In genomic region chr7:132210821-132211220, GRCh38 we compare ENCODE assay signal across 18 cellular contexts.
A peak's percentile ranks its signal among the peaks of the same experiment; 100 is the strongest.
DNase-seq lines count a peak whose midpoint lies in the region; ATAC-seq and TF ChIP-seq lines count a peak whose summit lies in the region.
"Had no signal": no experiment of that assay in that cellular context is flagged by ENCODE, and none has a peak within 500 bp of the region (broad histone marks: within the 10 kb centered on the region; RNA-seq: fewer than 3 reads in every experiment).

No MANE protein-coding gene starts in this region.

- no peak overlapping the region for H2BK5ac ChIP-seq in mesendoderm (ENCODE audit: low read length)

- H3K23ac ChIP-seq in mesendoderm (ENCODE audit: low read length): no peak overlapping the region

- H3K27me3 ChIP-seq in mesendoderm (ENCODE audit: insufficient read depth, low read length, poor library complexity) (no peaks in the 10 kb centered on the region), sigmoid colon (no peaks in the 10 kb centered on the region)
- H3K27me3 ChIP-seq: BLaER1 treated with 17β-estradiol and CSF1 and Interleukin-3, amounts not matched to agents 10 nM and 100 nM had no signal

- H3K9ac ChIP-seq in mesendoderm (ENCODE audit: low read length): no peak overlapping the region
- H3K9ac ChIP-seq: BLaER1 treated with 17β-estradiol and CSF1 and Interleukin-3, amounts not matched to agents 10 nM and 100 nM had no signal

- no peaks in the 10 kb centered on the region for H3K79me2 ChIP-seq in mesendoderm (ENCODE audit: control insufficient read depth, insufficient read depth, low read length)

- TF ChIP-seq CTCF in sigmoid colon (IDR thresholded peaks at IDR 0.05): no peak
- no peak for TF ChIP-seq CTCF in activated CD8-positive, alpha-beta T cell treated with anti-CD3 and anti-CD28 coated beads for 36 hours (IDR thresholded peaks at IDR 0.05)

- H3K27ac ChIP-seq in mesendoderm (ENCODE audit: low read depth, low read length) (no peak overlapping the region), sigmoid colon (no peak overlapping the region)
- H3K27ac ChIP-seq: 22Rv1; A549; BLaER1 treated with 17β-estradiol and CSF1 and Interleukin-3, amounts not matched to agents 10 nM and 100 nM; C4-2B had no signal

- H3K4me2 ChIP-seq in mesendoderm (ENCODE audit: low read length): no peak overlapping the region
- H3K4me2 ChIP-seq: A549; BLaER1 treated with 17β-estradiol and CSF1 and Interleukin-3, amounts not matched to agents 10 nM and 100 nM had no signal

- H3K9me3 ChIP-seq in sigmoid colon: no peaks in the 10 kb centered on the region
- H3K9me3 ChIP-seq: A549; BLaER1 treated with 17β-estradiol and CSF1 and Interleukin-3, amounts not matched to agents 10 nM and 100 nM; Caco-2 had no signal

- WGBS in mesendoderm (ENCODE audit: extremely low coverage, insufficient coverage, low lambda C conversion rate): no CpG with 5 or more reads among the region's 14 CpGs
- 95 to 96% methylated on average over 14 of the region's 14 CpGs for WGBS in sigmoid colon, 2 donors

- no peak overlapping the region for H2BK120ac ChIP-seq in mesendoderm (ENCODE audit: low read depth, low read length)

- no peak overlapping the region for H3K4me3 Mint-ChIP-seq in activated CD8-positive, alpha-beta T cell treated with anti-CD3 and anti-CD28 coated beads for 36 hours
- H3K4me3 Mint-ChIP-seq: B cell; CD4-positive, alpha-beta T cell; CD8-positive, alpha-beta T cell had no signal

- H3K4me1 Mint-ChIP-seq in activated CD8-positive, alpha-beta T cell treated with anti-CD3 and anti-CD28 coated beads for 36 hours (ENCODE audit: low read depth): no peaks in the 10 kb centered on the region
- H3K4me1 Mint-ChIP-seq: B cell had no signal

- no peak overlapping the region for H3K4ac ChIP-seq in mesendoderm (ENCODE audit: low read depth, low read length)

- no peak overlapping the region for H4K8ac ChIP-seq in mesendoderm (ENCODE audit: low read depth, low read length)

- H3K36me3 Mint-ChIP-seq in activated CD8-positive, alpha-beta T cell treated with anti-CD3 and anti-CD28 coated beads for 36 hours (ENCODE audit: low read depth): no peaks in the 10 kb centered on the region
- H3K36me3 Mint-ChIP-seq: CD8-positive, alpha-beta T cell had no signal

- CTCF ChIA-PET in activated CD8-positive, alpha-beta T cell treated with anti-CD3 and anti-CD28 coated beads for 36 hours (lab: Charles Lee): no interaction called here

- H3K4me1 ChIP-seq in mesendoderm (ENCODE audit: control insufficient read depth, low read depth, low read length) (peaks cover 2% of the 10 kb centered on the region), sigmoid colon (peaks cover 0 to 9% (median 0%) of the 10 kb centered on the region in 4 donors)
- H3K4me1 ChIP-seq: A549; BLaER1 treated with 17β-estradiol and CSF1 and Interleukin-3, amounts not matched to agents 10 nM and 100 nM; Caco-2 had no signal

- H2AK5ac ChIP-seq in mesendoderm (ENCODE audit: low read length): no peak overlapping the region

- H3K4me3 ChIP-seq in mesendoderm (ENCODE audit: low read length): no peak overlapping the region
- no peak overlapping the region for H3K4me3 ChIP-seq in sigmoid colon
- H3K4me3 ChIP-seq: A549; BLaER1 treated with 17β-estradiol and CSF1 and Interleukin-3, amounts not matched to agents 10 nM and 100 nM had no signal

- no peak for TF ChIP-seq EP300 in sigmoid colon (IDR thresholded peaks at IDR 0.05)

- TF ChIP-seq POLR2A in sigmoid colon (IDR thresholded peaks at IDR 0.05): no peak

- no peaks in the 10 kb centered on the region for H3K27me3 Mint-ChIP-seq in activated CD8-positive, alpha-beta T cell treated with anti-CD3 and anti-CD28 coated beads for 36 hours
- H3K27me3 Mint-ChIP-seq: B cell had no signal

- no peak overlapping the region for H3K27ac Mint-ChIP-seq in activated CD8-positive, alpha-beta T cell treated with anti-CD3 and anti-CD28 coated beads for 36 hours
- H3K27ac Mint-ChIP-seq: B cell; CD4-positive, alpha-beta T cell; CD8-positive, alpha-beta T cell had no signal

- ATAC-seq in Right ventricle myocardium superior (ENCODE audit: poor library complexity): no peak
- no peak for ATAC-seq in activated CD8-positive, alpha-beta T cell treated with anti-CD3 and anti-CD28 coated beads for 36 hours
- ATAC-seq: A549; CD8-positive, alpha-beta T cell had no signal

- no peak overlapping the region for H2BK15ac ChIP-seq in mesendoderm (replicated peaks; ENCODE audit: low read depth)

- H4K5ac ChIP-seq in mesendoderm (ENCODE audit: low read length): no peak overlapping the region

- no peaks in the 10 kb centered on the region for H3K36me3 ChIP-seq in mesendoderm (ENCODE audit: control insufficient read depth, insufficient read depth, low read length)
- H3K36me3 ChIP-seq in sigmoid colon: no peaks in the 10 kb centered on the region
- H3K36me3 ChIP-seq: BLaER1 treated with 17β-estradiol and CSF1 and Interleukin-3, amounts not matched to agents 10 nM and 100 nM had no signal

- DNase-seq in cardiac septum (ENCODE audit: low spot score): peak; percentile 59
- no peak for DNase-seq in Right ventricle myocardium superior
- no peak for DNase-seq in mesendoderm
- DNase-seq in sigmoid colon: peak; percentile 36
- no peak for DNase-seq in activated CD8-positive, alpha-beta memory T cell treated with anti-CD3 and anti-CD28 coated beads, Interleukin-2, amount 50 U/mL, for 48 hours
- DNase-seq in activated CD8-positive, alpha-beta T cell treated with anti-CD3 and anti-CD28 coated beads for 36 hours: no peak
- DNase-seq: AML-193; Caco-2; Calu3; CD4-positive, alpha-beta T cell; CD8-positive, alpha-beta T cell; DMS79 treated with DMSO at 0.1 percent for 48 hours; GF-D8 had no signal

- H3K18ac ChIP-seq in mesendoderm (ENCODE audit: low read length): no peak overlapping the region

- intact Hi-C loops in cardiac septum (cut with DNase I): no loop called here
- intact Hi-C loops in Right ventricle myocardium superior (cut with DNase I): no loop called here
- intact Hi-C loops in sigmoid colon (cut with DNase I): no loop called here
- intact Hi-C loops in activated CD8-positive, alpha-beta T cell treated with anti-CD3 and anti-CD28 coated beads for 36 hours (cut with micrococcal nuclease): no loop called here

- POLR2A ChIA-PET in activated CD8-positive, alpha-beta T cell treated with anti-CD3 and anti-CD28 coated beads for 36 hours (lab: Charles Lee): no interaction called here

- H3K56ac ChIP-seq in mesendoderm (ENCODE audit: low read length): peak overlapping the region; percentile 25

- H3K9me3 Mint-ChIP-seq in activated CD8-positive, alpha-beta T cell treated with anti-CD3 and anti-CD28 coated beads for 36 hours: no peaks in the 10 kb centered on the region
- H3K9me3 Mint-ChIP-seq: CD4-positive, alpha-beta T cell; CD8-positive, alpha-beta T cell had no signal

- H3K79me1 ChIP-seq in mesendoderm (ENCODE audit: low read length): no peaks in the 10 kb centered on the region

Comparison
In these comparisons a context has a peak if more than half of its experiments do, and no peak if none do; other contexts are left out.
1. DNase-seq: peak in cardiac septum (single experiment) and sigmoid colon (single experiment); none in Right ventricle myocardium superior (single experiment), mesendoderm (single experiment), activated CD8-positive, alpha-beta memory T cell treated with anti-CD3 and anti-CD28 coated beads, Interleukin-2, amount 50 U/mL, for 48 hours (single experiment) and activated CD8-positive, alpha-beta T cell treated with anti-CD3 and anti-CD28 coated beads for 36 hours (single experiment).